Comparison of ENCODE assay signal across 1 cellular context in the genomic region with DNA sequence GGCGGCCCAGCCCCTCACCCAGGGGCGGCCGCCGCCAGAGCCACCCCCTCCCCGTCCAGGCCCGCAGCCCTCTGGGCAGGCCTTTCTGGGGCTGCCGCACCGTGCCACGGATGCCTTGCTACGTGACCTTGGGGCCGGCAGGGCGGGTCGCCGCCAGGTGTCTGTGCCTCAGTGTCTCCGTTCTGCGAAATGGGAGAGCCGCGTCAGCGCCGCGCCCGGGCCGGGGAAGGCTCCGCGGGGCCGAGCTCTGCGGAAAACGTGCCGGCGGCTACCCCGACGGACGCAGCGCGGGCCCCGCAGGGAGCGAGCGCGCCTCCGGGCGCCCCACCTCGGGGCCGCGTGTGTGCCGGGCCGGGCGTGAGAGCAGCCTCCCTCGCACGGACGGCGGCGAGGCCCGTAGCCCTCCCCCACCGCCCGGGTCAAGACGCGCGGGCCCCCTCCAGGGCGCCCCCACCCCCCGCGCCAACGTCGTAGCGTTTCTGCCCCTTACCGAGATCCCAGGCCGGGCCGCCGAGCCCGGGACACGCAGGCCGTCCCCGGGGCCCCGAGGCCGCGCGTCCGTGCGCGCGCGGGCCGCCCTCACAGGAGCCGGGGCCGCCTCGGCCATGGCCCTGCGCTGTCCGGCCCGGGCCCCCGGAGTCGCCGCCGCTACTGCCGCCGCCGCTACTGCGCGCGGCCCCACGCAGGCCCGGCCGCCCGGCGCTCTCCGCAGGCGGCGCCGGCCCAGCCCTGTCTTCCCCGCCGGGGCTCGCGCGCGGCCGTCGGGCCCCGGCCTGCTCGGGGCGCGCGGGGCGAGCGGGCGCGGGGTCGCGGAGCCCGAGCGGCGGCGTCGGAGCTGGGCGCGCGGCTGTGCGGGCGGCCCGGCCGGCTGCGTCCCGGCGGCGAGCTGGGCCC.
TF ChIP-seq lines count a peak whose summit lies in the region.

No MANE protein-coding gene starts in this region.

TF ChIP-seq in GM23338, 12 proteins besides CTCF, POLR2A, EP300 and RAD21 (continued from another document):
- TF ChIP-seq EZH2phosphoT487 (IDR thresholded peaks at IDR 0.05; ENCODE audit: unreplicated experiment): no peak
- TF ChIP-seq, protein P1, sequence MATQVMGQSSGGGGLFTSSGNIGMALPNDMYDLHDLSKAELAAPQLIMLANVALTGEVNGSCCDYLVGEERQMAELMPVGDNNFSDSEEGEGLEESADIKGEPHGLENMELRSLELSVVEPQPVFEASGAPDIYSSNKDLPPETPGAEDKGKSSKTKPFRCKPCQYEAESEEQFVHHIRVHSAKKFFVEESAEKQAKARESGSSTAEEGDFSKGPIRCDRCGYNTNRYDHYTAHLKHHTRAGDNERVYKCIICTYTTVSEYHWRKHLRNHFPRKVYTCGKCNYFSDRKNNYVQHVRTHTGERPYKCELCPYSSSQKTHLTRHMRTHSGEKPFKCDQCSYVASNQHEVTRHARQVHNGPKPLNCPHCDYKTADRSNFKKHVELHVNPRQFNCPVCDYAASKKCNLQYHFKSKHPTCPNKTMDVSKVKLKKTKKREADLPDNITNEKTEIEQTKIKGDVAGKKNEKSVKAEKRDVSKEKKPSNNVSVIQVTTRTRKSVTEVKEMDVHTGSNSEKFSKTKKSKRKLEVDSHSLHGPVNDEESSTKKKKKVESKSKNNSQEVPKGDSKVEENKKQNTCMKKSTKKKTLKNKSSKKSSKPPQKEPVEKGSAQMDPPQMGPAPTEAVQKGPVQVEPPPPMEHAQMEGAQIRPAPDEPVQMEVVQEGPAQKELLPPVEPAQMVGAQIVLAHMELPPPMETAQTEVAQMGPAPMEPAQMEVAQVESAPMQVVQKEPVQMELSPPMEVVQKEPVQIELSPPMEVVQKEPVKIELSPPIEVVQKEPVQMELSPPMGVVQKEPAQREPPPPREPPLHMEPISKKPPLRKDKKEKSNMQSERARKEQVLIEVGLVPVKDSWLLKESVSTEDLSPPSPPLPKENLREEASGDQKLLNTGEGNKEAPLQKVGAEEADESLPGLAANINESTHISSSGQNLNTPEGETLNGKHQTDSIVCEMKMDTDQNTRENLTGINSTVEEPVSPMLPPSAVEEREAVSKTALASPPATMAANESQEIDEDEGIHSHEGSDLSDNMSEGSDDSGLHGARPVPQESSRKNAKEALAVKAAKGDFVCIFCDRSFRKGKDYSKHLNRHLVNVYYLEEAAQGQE (IDR thresholded peaks at IDR 0.05; ENCODE audit: unreplicated experiment): no peak
- TF ChIP-seq, protein P2, sequence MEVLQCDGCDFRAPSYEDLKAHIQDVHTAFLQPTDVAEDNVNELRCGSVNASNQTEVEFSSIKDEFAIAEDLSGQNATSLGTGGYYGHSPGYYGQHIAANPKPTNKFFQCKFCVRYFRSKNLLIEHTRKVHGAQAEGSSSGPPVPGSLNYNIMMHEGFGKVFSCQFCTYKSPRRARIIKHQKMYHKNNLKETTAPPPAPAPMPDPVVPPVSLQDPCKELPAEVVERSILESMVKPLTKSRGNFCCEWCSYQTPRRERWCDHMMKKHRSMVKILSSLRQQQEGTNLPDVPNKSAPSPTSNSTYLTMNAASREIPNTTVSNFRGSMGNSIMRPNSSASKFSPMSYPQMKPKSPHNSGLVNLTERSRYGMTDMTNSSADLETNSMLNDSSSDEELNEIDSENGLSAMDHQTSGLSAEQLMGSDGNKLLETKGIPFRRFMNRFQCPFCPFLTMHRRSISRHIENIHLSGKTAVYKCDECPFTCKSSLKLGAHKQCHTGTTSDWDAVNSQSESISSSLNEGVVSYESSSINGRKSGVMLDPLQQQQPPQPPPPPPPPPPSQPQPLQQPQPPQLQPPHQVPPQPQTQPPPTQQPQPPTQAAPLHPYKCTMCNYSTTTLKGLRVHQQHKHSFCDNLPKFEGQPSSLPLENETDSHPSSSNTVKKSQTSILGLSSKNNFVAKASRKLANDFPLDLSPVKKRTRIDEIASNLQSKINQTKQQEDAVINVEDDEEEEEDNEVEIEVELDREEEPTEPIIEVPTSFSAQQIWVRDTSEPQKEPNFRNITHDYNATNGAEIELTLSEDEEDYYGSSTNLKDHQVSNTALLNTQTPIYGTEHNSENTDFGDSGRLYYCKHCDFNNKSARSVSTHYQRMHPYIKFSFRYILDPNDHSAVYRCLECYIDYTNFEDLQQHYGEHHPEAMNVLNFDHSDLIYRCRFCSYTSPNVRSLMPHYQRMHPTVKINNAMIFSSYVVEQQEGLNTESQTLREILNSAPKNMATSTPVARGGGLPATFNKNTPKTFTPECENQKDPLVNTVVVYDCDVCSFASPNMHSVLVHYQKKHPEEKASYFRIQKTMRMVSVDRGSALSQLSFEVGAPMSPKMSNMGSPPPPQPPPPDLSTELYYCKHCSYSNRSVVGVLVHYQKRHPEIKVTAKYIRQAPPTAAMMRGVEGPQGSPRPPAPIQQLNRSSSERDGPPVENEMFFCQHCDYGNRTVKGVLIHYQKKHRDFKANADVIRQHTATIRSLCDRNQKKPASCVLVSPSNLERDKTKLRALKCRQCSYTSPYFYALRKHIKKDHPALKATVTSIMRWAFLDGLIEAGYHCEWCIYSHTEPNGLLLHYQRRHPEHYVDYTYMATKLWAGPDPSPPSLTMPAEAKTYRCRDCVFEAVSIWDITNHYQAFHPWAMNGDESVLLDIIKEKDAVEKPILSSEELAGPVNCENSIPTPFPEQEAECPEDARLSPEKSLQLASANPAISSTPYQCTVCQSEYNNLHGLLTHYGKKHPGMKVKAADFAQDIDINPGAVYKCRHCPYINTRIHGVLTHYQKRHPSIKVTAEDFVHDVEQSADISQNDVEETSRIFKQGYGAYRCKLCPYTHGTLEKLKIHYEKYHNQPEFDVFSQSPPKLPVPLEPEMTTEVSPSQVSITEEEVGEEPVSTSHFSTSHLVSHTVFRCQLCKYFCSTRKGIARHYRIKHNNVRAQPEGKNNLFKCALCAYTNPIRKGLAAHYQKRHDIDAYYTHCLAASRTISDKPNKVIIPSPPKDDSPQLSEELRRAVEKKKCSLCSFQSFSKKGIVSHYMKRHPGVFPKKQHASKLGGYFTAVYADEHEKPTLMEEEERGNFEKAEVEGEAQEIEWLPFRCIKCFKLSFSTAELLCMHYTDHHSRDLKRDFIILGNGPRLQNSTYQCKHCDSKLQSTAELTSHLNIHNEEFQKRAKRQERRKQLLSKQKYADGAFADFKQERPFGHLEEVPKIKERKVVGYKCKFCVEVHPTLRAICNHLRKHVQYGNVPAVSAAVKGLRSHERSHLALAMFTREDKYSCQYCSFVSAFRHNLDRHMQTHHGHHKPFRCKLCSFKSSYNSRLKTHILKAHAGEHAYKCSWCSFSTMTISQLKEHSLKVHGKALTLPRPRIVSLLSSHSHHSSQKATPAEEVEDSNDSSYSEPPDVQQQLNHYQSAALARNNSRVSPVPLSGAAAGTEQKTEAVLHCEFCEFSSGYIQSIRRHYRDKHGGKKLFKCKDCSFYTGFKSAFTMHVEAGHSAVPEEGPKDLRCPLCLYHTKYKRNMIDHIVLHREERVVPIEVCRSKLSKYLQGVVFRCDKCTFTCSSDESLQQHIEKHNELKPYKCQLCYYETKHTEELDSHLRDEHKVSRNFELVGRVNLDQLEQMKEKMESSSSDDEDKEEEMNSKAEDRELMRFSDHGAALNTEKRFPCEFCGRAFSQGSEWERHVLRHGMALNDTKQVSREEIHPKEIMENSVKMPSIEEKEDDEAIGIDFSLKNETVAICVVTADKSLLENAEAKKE (CRISPR knock-in tag; IDR thresholded peaks at IDR 0.05): no peak
- no peak for TF ChIP-seq ZNF331 (CRISPR knock-in tag; IDR thresholded peaks at IDR 0.05; ENCODE audit: low read depth)
- no peak for TF ChIP-seq EZH2 (IDR thresholded peaks at IDR 0.05; ENCODE audit: low read depth, unreplicated experiment)
- no peak for TF ChIP-seq POLR2AphosphoS5 (IDR thresholded peaks at IDR 0.05; ENCODE audit: low read depth)
- TF ChIP-seq, protein P3, sequence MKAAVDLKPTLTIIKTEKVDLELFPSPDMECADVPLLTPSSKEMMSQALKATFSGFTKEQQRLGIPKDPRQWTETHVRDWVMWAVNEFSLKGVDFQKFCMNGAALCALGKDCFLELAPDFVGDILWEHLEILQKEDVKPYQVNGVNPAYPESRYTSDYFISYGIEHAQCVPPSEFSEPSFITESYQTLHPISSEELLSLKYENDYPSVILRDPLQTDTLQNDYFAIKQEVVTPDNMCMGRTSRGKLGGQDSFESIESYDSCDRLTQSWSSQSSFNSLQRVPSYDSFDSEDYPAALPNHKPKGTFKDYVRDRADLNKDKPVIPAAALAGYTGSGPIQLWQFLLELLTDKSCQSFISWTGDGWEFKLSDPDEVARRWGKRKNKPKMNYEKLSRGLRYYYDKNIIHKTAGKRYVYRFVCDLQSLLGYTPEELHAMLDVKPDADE (IDR thresholded peaks at IDR 0.05): no peak
- no peak for TF ChIP-seq JUNB (IDR thresholded peaks at IDR 0.05; ENCODE audit: unreplicated experiment)
- no peak for TF ChIP-seq CREB1 (CRISPR knock-in tag; IDR thresholded peaks at IDR 0.05; ENCODE audit: low read depth)
TF ChIP-seq in GM23338: peak in this region for 0.
